Comparison of ENCODE assay signal across 9 cellular contexts in genomic region chr22:50304528-50305392, GRCh38. TPM values are rescaled to one million over a fixed set of nuclear protein-coding genes. Genes with fewer than 3 reads are reported as not detected.
DNase-seq lines count a peak whose midpoint lies in the region; ATAC-seq, FAIRE-seq and TF ChIP-seq lines count a peak whose summit lies in the region.
"Had no signal": no experiment of that assay in that cellular context is flagged by ENCODE, and none has a peak within 500 bp of the region (broad histone marks: within the 10 kb centered on the region; RNA-seq: fewer than 3 reads in every experiment).

No MANE protein-coding gene starts in this region.

- TF ChIP-seq CTCF in SK-N-SH (IDR thresholded peaks at IDR 0.05) = no peak
- no peak for TF ChIP-seq CTCF in astrocyte (IDR thresholded peaks at IDR 0.05; ENCODE audit: insufficient read depth, low read depth, low read length)
- no peak for TF ChIP-seq CTCF in left lung (IDR thresholded peaks at IDR 0.05)
- no peak for TF ChIP-seq CTCF in type B pancreatic cell (conservative IDR thresholded peaks at IDR 0.05)
- TF ChIP-seq CTCF in lower leg skin (IDR thresholded peaks at IDR 0.05) = no peak

- no peaks in the 10 kb centered on the region for H3K9me2 ChIP-seq in SK-N-SH

- CTCF ChIA-PET in SK-N-SH (lab: Yijun Ruan, JAX) = interaction anchor here (0.7 to 4.1 kb wide), 9 partner anchors 10 to 53 kb away, joined by 3 to 28 read pairs (median 4); partner anchors contain the start of genes DENND6B and HDAC10

- FAIRE-seq in astrocyte (lab: Jason Lieb, UNC) = no peak

- H3K79me2 ChIP-seq in SK-N-SH (ENCODE audit: insufficient read depth) (peaks cover 71% of the 10 kb centered on the region), astrocyte (ENCODE audit: insufficient read depth, low read length) (peaks cover 74% of the 10 kb centered on the region)

- H3K4me3 Mint-ChIP-seq in astrocyte (ENCODE audit: unreplicated experiment) (peak overlapping the region; percentile 93), type B pancreatic cell (peak overlapping the region; percentile 94)

- H3K36me3 ChIP-seq in SK-N-SH (replicated peaks in 1 of 2; ENCODE audit: control insufficient read depth in 1 of 2, insufficient read depth in 2 of 2, low read length in 1 of 2) (peaks cover 3 to 11% of the 10 kb centered on the region in 2 experiments), astrocyte (ENCODE audit: insufficient read depth, low read length) (no peaks in the 10 kb centered on the region), left lung (peaks cover 0 to 4% of the 10 kb centered on the region in 2 donors)

- TF ChIP-seq EP300 in SK-N-SH (IDR thresholded peaks at IDR 0.05; ENCODE audit: borderline replicate concordance in 1 of 2, low read depth in 1 of 2, low read length in 1 of 2) = no peak

- H3K27ac ChIP-seq in SK-N-SH (ENCODE audit: low read depth in 2 of 2, low read length in 1 of 2) (peak overlapping the region; percentile 95 to 97), astrocyte (ENCODE audit: low read depth, low read length) (peak overlapping the region; percentile 82), left lung (peak overlapping the region; percentile 92 to 93)

- TF ChIP-seq RAD21 in SK-N-SH (IDR thresholded peaks at IDR 0.05; ENCODE audit: low read length) = no peak

- H3K4me3 ChIP-seq in SK-N-SH (ENCODE audit: low read depth in 2 of 2, low read length in 1 of 2) (peak overlapping the region; percentile 95 to 98), astrocyte (ENCODE audit: insufficient read depth, low read depth, low read length) (peak overlapping the region; percentile 78), left lung (peak overlapping the region; percentile 85), lower leg skin (ENCODE audit: low read depth, poor library complexity, severe bottlenecking) (no peak overlapping the region)

- H3K4me1 Mint-ChIP-seq in astrocyte (ENCODE audit: low read depth, unreplicated experiment) = peaks cover 26% of the 10 kb centered on the region
- peaks cover 24% of the 10 kb centered on the region for H3K4me1 Mint-ChIP-seq in type B pancreatic cell (ENCODE audit: unreplicated experiment)

- H2AFZ ChIP-seq in SK-N-SH (ENCODE audit: low read depth) = no peak overlapping the region
- no peak overlapping the region for H2AFZ ChIP-seq in astrocyte (ENCODE audit: low read depth, low read length)

- DNase-seq in SK-N-SH = no peak
- DNase-seq in astrocyte (ENCODE audit: low read depth) = peak; percentile 41
- DNase-seq in left lung = peak in 1 of 2 donors; percentile 78
- DNase-seq in type B pancreatic cell (ENCODE audit: extremely low spot score, unreplicated experiment) = no peak
- DNase-seq in GOT3 (lab: John Stamatoyannopoulos, UW) = no peak
- DNase-seq in effector CD8-positive, alpha-beta T cell (lab: John Stamatoyannopoulos, UW) = no peak
- DNase-seq in lower leg skin (ENCODE audit: low spot score in 2 of 2) = no peak
- DNase-seq: CD4-positive, CD25-positive, alpha-beta regulatory T cell had no signal

- H3K4me2 ChIP-seq in SK-N-SH = peak overlapping the region; percentile 100
- peak overlapping the region; percentile 100 for H3K4me2 ChIP-seq in astrocyte (ENCODE audit: low read length)

- H4K20me1 ChIP-seq in SK-N-SH (ENCODE audit: insufficient read depth) = peaks cover 42% of the 10 kb centered on the region
- H4K20me1 ChIP-seq in astrocyte (ENCODE audit: insufficient read depth, low read length) = peaks cover 58% of the 10 kb centered on the region

- no peaks in the 10 kb centered on the region for H3K27me3 Mint-ChIP-seq in astrocyte (ENCODE audit: low read depth, unreplicated experiment)
- no peaks in the 10 kb centered on the region for H3K27me3 Mint-ChIP-seq in type B pancreatic cell

- H3K36me3 Mint-ChIP-seq in astrocyte (ENCODE audit: low read depth, unreplicated experiment) (peaks cover 2% of the 10 kb centered on the region), type B pancreatic cell (peaks cover 4% of the 10 kb centered on the region)
- H3K36me3 Mint-ChIP-seq: CD4-positive, CD25-positive, alpha-beta regulatory T cell had no signal

- intact Hi-C loops in left lung (cut with DNase I) = no loop called here
- intact Hi-C loops in lower leg skin (cut with DNase I; ENCODE audit: low total_unique reads) = no loop called here

- 64% methylated on average over 11 of the region's 22 CpGs for WGBS in SK-N-SH (ENCODE audit: low lambda C conversion rate)
- 33 to 40% methylated on average over 17 to 20 of the region's 22 CpGs for WGBS in lower leg skin, 2 donors

- ATAC-seq in SK-N-SH treated with all-trans-retinoic acid at 6 μM for 48 hours (no peak), left lung (peak; percentile 30)

- H3K27ac Mint-ChIP-seq in astrocyte (ENCODE audit: unreplicated experiment) = peak overlapping the region; percentile 99
- H3K27ac Mint-ChIP-seq in type B pancreatic cell = peak overlapping the region; percentile 98
- H3K27ac Mint-ChIP-seq: CD4-positive, CD25-positive, alpha-beta regulatory T cell had no signal

- POLR2A ChIA-PET in SK-N-SH (lab: Yijun Ruan, JAX) = no interaction called here

- H3K9ac ChIP-seq in SK-N-SH (peak overlapping the region; percentile 99), astrocyte (ENCODE audit: low read length) (peak overlapping the region; percentile 96)

- H3K4me1 ChIP-seq in SK-N-SH (ENCODE audit: control insufficient read depth in 1 of 2, insufficient read depth in 2 of 2, low read depth in 1 of 2, low read length in 1 of 2) = peaks cover 46 to 67% of the 10 kb centered on the region in 2 experiments; a peak in 3 of 4 replicates
- H3K4me1 ChIP-seq in astrocyte (ENCODE audit: insufficient read depth, low read length) = peaks cover 74% of the 10 kb centered on the region
- H3K4me1 ChIP-seq in left lung = peaks cover 77 to 84% of the 10 kb centered on the region in 2 donors

- H3K9me3 ChIP-seq in SK-N-SH (no peaks in the 10 kb centered on the region), astrocyte (ENCODE audit: insufficient read depth, low read depth, low read length) (no peaks in the 10 kb centered on the region), left lung (no peaks in the 10 kb centered on the region)

- peaks cover 21% of the 10 kb centered on the region for H3F3A ChIP-seq in SK-N-SH (replicated peaks; ENCODE audit: insufficient read depth)

- no peaks in the 10 kb centered on the region for H3K9me3 Mint-ChIP-seq in astrocyte (ENCODE audit: unreplicated experiment)
- H3K9me3 Mint-ChIP-seq in type B pancreatic cell = no peaks in the 10 kb centered on the region

- H3K27me3 ChIP-seq in SK-N-SH (ENCODE audit: insufficient read depth) (no peaks in the 10 kb centered on the region), astrocyte (ENCODE audit: insufficient read depth, low read length) (no peaks in the 10 kb centered on the region), left lung (peaks cover 0 to 38% of the 10 kb centered on the region in 2 donors)

- TF ChIP-seq POLR2A in lower leg skin (IDR thresholded peaks at IDR 0.05) = no peak

TF ChIP-seq in SK-N-SH, 30 proteins besides CTCF, POLR2A, EP300 and RAD21 (continues in another document):
- TF ChIP-seq FOXM1 (IDR thresholded peaks at IDR 0.05; ENCODE audit: low read depth) (no peak), FOSL2 (IDR thresholded peaks at IDR 0.05; ENCODE audit: borderline replicate concordance, low read depth) (no peak), NRF1 (IDR thresholded peaks at IDR 0.05; ENCODE audit: low read depth, low read length) (no peak), ELF1 (IDR thresholded peaks at IDR 0.05) (no peak), TEAD4 (IDR thresholded peaks at IDR 0.05; ENCODE audit: borderline replicate concordance, insufficient read depth) (no peak), MXI1 (IDR thresholded peaks at IDR 0.05; ENCODE audit: low read depth, low read length) (no peak)

RNA-seq across cellular contexts. Expression of gene PLXNB2, which starts 2.7 kb away (rescaled TPM):
- polyA plus RNA-seq in SK-N-SH (2012; rRNA removed) = 85.8 and 108 TPM in 2 replicates
- polyA plus RNA-seq in SK-N-SH (2012; cell fraction: cytosol; rRNA removed) = 38.1 and 61.2 TPM in 2 replicates
- polyA plus RNA-seq in SK-N-SH (2012; cell fraction: nucleus; rRNA removed) = 385 and 523 TPM in 2 replicates
- total RNA-seq in astrocyte (327 and 376 TPM in 2 replicates), left lung (100 to 1,000 TPM; 237 to 391 TPM), type B pancreatic cell (ENCODE audit: low replicate concordance) (352 and 500 TPM in 2 replicates), lower leg skin (100 to 1,000 TPM; 105 to 199 (median 155) TPM)

RNA-seq across cellular contexts. Expression of gene DENND6B, which starts 22.1 kb away (rescaled TPM):
- 5.6 and 5.8 TPM in 2 replicates for polyA plus RNA-seq in SK-N-SH (2012; rRNA removed)
- polyA plus RNA-seq in SK-N-SH (2012; cell fraction: cytosol; rRNA removed) = 1.2 and 2.3 TPM in 2 replicates
- polyA plus RNA-seq in SK-N-SH (2012; cell fraction: nucleus; rRNA removed) = 27.5 and 30.6 TPM in 2 replicates
- total RNA-seq in astrocyte (5.4 and 5.8 TPM in 2 replicates), left lung (1 to 10 TPM; 7.3 to 8.2 TPM), type B pancreatic cell (ENCODE audit: low replicate concordance) (22.1 and 25.6 TPM in 2 replicates), lower leg skin (1 to 10 TPM in 3 of 4 donors, under 1 TPM in 1; 0.97 to 8.8 (median 6.5) TPM)

RNA-seq across cellular contexts. Expression of gene MAPK11, which starts 34.6 kb away (rescaled TPM):
- 36.0 and 38.3 TPM in 2 replicates for polyA plus RNA-seq in SK-N-SH (2012; rRNA removed)
- polyA plus RNA-seq in SK-N-SH (2012; cell fraction: cytosol; rRNA removed) = 9.2 and 14.0 TPM in 2 replicates
- polyA plus RNA-seq in SK-N-SH (2012; cell fraction: nucleus; rRNA removed) = 182 and 260 TPM in 2 replicates
- 19.6 and 22.4 TPM in 2 replicates for total RNA-seq in astrocyte
- 10 to 100 TPM; 10.3 to 15.1 TPM for total RNA-seq in left lung
- 4.0 and 7.4 TPM in 2 replicates for total RNA-seq in type B pancreatic cell (ENCODE audit: low replicate concordance)
- total RNA-seq in lower leg skin = 1 to 10 TPM in 3 of 4 donors, under 1 TPM in 1; 0.65 to 8.1 (median 2.9) TPM

RNA-seq across cellular contexts. Expression of gene PPP6R2, which starts 38.4 kb away (rescaled TPM):
- 45.1 and 45.7 TPM in 2 replicates for polyA plus RNA-seq in SK-N-SH (2012; rRNA removed)
- 19.7 and 29.4 TPM in 2 replicates for polyA plus RNA-seq in SK-N-SH (2012; cell fraction: cytosol; rRNA removed)
- polyA plus RNA-seq in SK-N-SH (2012; cell fraction: nucleus; rRNA removed) = 132 and 167 TPM in 2 replicates
- total RNA-seq in astrocyte (47.9 and 48.3 TPM in 2 replicates), left lung (10 to 100 TPM; 41.5 to 53.0 TPM), type B pancreatic cell (ENCODE audit: low replicate concordance) (56.4 and 62.8 TPM in 2 replicates), lower leg skin (10 to 100 TPM; 32.0 to 56.3 (median 50.9) TPM)

RNA-seq across cellular contexts. Expression of gene MAPK12, which starts 43.3 kb away (rescaled TPM):
- polyA plus RNA-seq in SK-N-SH (2012; rRNA removed) = 118 TPM in 2 replicates
- 43.8 and 58.3 TPM in 2 replicates for polyA plus RNA-seq in SK-N-SH (2012; cell fraction: cytosol; rRNA removed)
- 480 and 590 TPM in 2 replicates for polyA plus RNA-seq in SK-N-SH (2012; cell fraction: nucleus; rRNA removed)
- total RNA-seq in astrocyte (29.1 and 36.4 TPM in 2 replicates), left lung (10 to 100 TPM; 11.6 to 14.6 TPM), type B pancreatic cell (ENCODE audit: low replicate concordance) (11.4 and 31.3 TPM in 2 replicates), lower leg skin (1 to 10 TPM in 3 of 4 donors, under 1 TPM in 1; 0.99 to 3.5 (median 1.8) TPM)
